Comparison of ENCODE assay signal across 9 cellular contexts in genomic region chr17:50147841-50148225, GRCh38. TPM values are rescaled to one million over a fixed set of nuclear protein-coding genes. Genes with fewer than 3 reads are reported as not detected.
DNase-seq lines count a peak whose midpoint lies in the region; ATAC-seq, FAIRE-seq and TF ChIP-seq lines count a peak whose summit lies in the region.
"Had no signal": no experiment of that assay in that cellular context is flagged by ENCODE, and none has a peak within 500 bp of the region (broad histone marks: within the 10 kb centered on the region; RNA-seq: fewer than 3 reads in every experiment).

No MANE protein-coding gene starts in this region.

- BruUV-seq in K562 (replicated peaks; lab: Mats Ljungman, UMichigan) = no TSS peak

- peak overlapping the region; percentile 92 for H3K27ac Mint-ChIP-seq in activated T-cell treated with anti-CD3 and anti-CD28 coated beads, Interleukin-2, amount 50 U/mL, for 24 hours
- H3K27ac Mint-ChIP-seq in type B pancreatic cell = peak overlapping the region; percentile 59

- no peaks in the 10 kb centered on the region for H3K9me3 ChIP-seq in K562 (replicated peaks; ENCODE audit: control insufficient read depth, insufficient read depth, low read depth, low read length)

- TF ChIP-seq CTCF in K562 (IDR thresholded peaks at IDR 0.05 in 2 of 3, conservative IDR thresholded peaks at IDR 0.05 in 1 of 3; ENCODE audit: insufficient read depth in 2 of 3, low read depth in 1 of 3, low read length in 3 of 3) (no peak), lower leg skin (IDR thresholded peaks at IDR 0.05) (no peak), type B pancreatic cell (conservative IDR thresholded peaks at IDR 0.05) (no peak)

- WGBS in K562 (ENCODE audit: insufficient coverage, low coverage, missing lambda C conversion rate) = 9% methylated on average over 5 of the region's 5 CpGs
- WGBS in lower leg skin, 2 donors = 2 to 5% methylated on average over 5 of the region's 5 CpGs

- peak overlapping the region; percentile 83; the same call in 1 of the 3 replicates for H3K27ac ChIP-seq in K562 (ENCODE audit: extremely low read depth, low read depth, low read length)

- H3K4me1 ChIP-seq in K562 (replicated peaks in 1 of 2; ENCODE audit: control insufficient read depth in 2 of 2, insufficient read depth in 2 of 2, low read length in 2 of 2) = peaks cover 28 to 82% of the 10 kb centered on the region in 2 experiments

- H3K27me3 ChIP-seq in K562 (ENCODE audit: control insufficient read depth in 2 of 2, insufficient read depth in 2 of 2, low read length in 2 of 2) = no peaks in the 10 kb centered on the region

- intact Hi-C loops in K562 (cut with micrococcal nuclease) = no loop called here
- intact Hi-C loops in lower leg skin (cut with DNase I; ENCODE audit: low total_unique reads) = no loop called here

- peaks cover 14% of the 10 kb centered on the region for H4K20me1 ChIP-seq in K562 (replicated peaks; ENCODE audit: control insufficient read depth, insufficient read depth, low read length)

- H3K9me3 Mint-ChIP-seq in activated T-cell treated with anti-CD3 and anti-CD28 coated beads, Interleukin-2, amount 50 U/mL, for 24 hours = no peaks in the 10 kb centered on the region
- H3K9me3 Mint-ChIP-seq in type B pancreatic cell = no peaks in the 10 kb centered on the region

- H2AFZ ChIP-seq in K562 (ENCODE audit: low read depth, low read length) = no peak overlapping the region

- peak overlapping the region; percentile 95 for H3K4me3 Mint-ChIP-seq in activated T-cell treated with anti-CD3 and anti-CD28 coated beads, Interleukin-2, amount 50 U/mL, for 24 hours
- H3K4me3 Mint-ChIP-seq in type B pancreatic cell = peak overlapping the region; percentile 88

- no peaks in the 10 kb centered on the region for H3K27me3 Mint-ChIP-seq in activated T-cell treated with anti-CD3 and anti-CD28 coated beads, Interleukin-2, amount 50 U/mL, for 24 hours
- no peaks in the 10 kb centered on the region for H3K27me3 Mint-ChIP-seq in type B pancreatic cell

- peaks cover 65% of the 10 kb centered on the region for H3K4me1 Mint-ChIP-seq in activated T-cell treated with anti-CD3 and anti-CD28 coated beads, Interleukin-2, amount 50 U/mL, for 24 hours (ENCODE audit: low read depth)
- peaks cover 26% of the 10 kb centered on the region for H3K4me1 Mint-ChIP-seq in type B pancreatic cell (ENCODE audit: unreplicated experiment)

- H3K9me1 ChIP-seq in K562 (ENCODE audit: control insufficient read depth, insufficient read depth, low read length) = peaks cover 16% of the 10 kb centered on the region

- no peak for TF ChIP-seq RAD21 in K562 (CRISPR knock-in tag; conservative IDR thresholded peaks at IDR 0.05 in 1 of 2, IDR thresholded peaks at IDR 0.05 in 1 of 2)

- peaks cover 86% of the 10 kb centered on the region for H3K79me2 ChIP-seq in K562 (ENCODE audit: control insufficient read depth, insufficient read depth, low read length)

- in situ Hi-C loops in K562 (cut with MboI) = no loop called here

- no peak for DNase-seq in activated T-cell treated with anti-CD3 and anti-CD28 coated beads, Interleukin-2, amount 50 U/mL, for 24 hours
- DNase-seq in activated T-cell treated with anti-CD3 and anti-CD28 coated beads for 4 hours (no peak), K562 (ENCODE audit: extremely low read depth in 1 of 4, low spot score in 3 of 4) (no peak), lower leg skin (ENCODE audit: low spot score in 2 of 2) (no peak), type B pancreatic cell (ENCODE audit: extremely low spot score, unreplicated experiment) (no peak), amniotic stem cell (lab: John Stamatoyannopoulos, UW) (no peak)

- H3K4me2 ChIP-seq in K562 (ENCODE audit: insufficient read depth, low read length) = peak overlapping the region; percentile 80

- POLR2A ChIA-PET in K562 (lab: Yijun Ruan, JAX) = interaction anchor here (0.9 kb wide), 1 partner anchor 135 kb away, joined by 3 read pairs; no protein-coding TSS in a partner anchor

- peak overlapping the region; percentile 67 to 97; a peak in 3 of 4 replicates for H3K9ac ChIP-seq in K562 (ENCODE audit: insufficient read depth in 1 of 2, low read depth in 2 of 2, low read length in 2 of 2)

- ATAC-seq in K562 (no peak), esophagus mucosa (no peak), HG02938 (IDR thresholded peaks at IDR 0.05; ENCODE audit: unreplicated experiment) (no peak)

- TF ChIP-seq EP300 in K562 (IDR thresholded peaks at IDR 0.05; ENCODE audit: low read length) = no peak

- TF ChIP-seq POLR2A in K562 (conservative IDR thresholded peaks at IDR 0.05) (no peak), lower leg skin (IDR thresholded peaks at IDR 0.05) (no peak)

- H3K4me3 ChIP-seq in K562 (peak overlapping the region; percentile 67), lower leg skin (ENCODE audit: low read depth, poor library complexity, severe bottlenecking) (peak overlapping the region; percentile 77)

- H3K36me3 Mint-ChIP-seq in activated T-cell treated with anti-CD3 and anti-CD28 coated beads, Interleukin-2, amount 50 U/mL, for 24 hours (ENCODE audit: low read depth) = peaks cover 59% of the 10 kb centered on the region
- H3K36me3 Mint-ChIP-seq in type B pancreatic cell = peaks cover 9% of the 10 kb centered on the region

- CTCF ChIA-PET in K562 (lab: Yijun Ruan, JAX; ENCODE audit: low intra/inter-chr PET ratio) = no interaction called here

- peaks cover 53% of the 10 kb centered on the region for H3K36me3 ChIP-seq in K562 (ENCODE audit: control insufficient read depth, insufficient read depth, low read length)

- no peak for FAIRE-seq in K562 (lab: Jason Lieb, UNC)

RNA-seq across cellular contexts. Expression of gene PPP1R9B, which starts 2.6 kb away (rescaled TPM):
- total RNA-seq in K562 (2011; cell fraction: chromatin; rRNA removed; ENCODE audit: low replicate concordance) = 29.7 and 49.5 TPM in 2 replicates
- total RNA-seq in K562 (2011; cell fraction: nucleolus; rRNA removed) = 27.6 and 29.7 TPM in 2 replicates
- 29.0 and 30.6 TPM in 2 replicates for total RNA-seq in K562 (2011; cell fraction: nucleoplasm; rRNA removed)
- 45.5 and 52.9 TPM in 2 replicates for total RNA-seq in K562 (2014; rRNA removed)
- 9.9 and 14.5 TPM in 2 replicates for total RNA-seq in K562 (2014; rRNA removed; fragmentation: Illumina TruSeq; extraction: Trizol)
- total RNA-seq in K562 (2015; rRNA removed; fragmentation: Illumina TruSeq; extraction: Trizol) = 28.6 and 29.0 TPM in 2 replicates
- total RNA-seq in K562 (2021) = 56.6 and 63.5 TPM in 2 replicates
- 11.6 and 12.7 TPM in 2 replicates for polyA plus RNA-seq in K562 (2011; rRNA removed)
- polyA plus RNA-seq in K562 (2011; cell fraction: cytosol; rRNA removed) = 11.9 and 15.6 TPM in 2 replicates
- 50.9 and 52.5 TPM in 2 replicates for polyA plus RNA-seq in K562 (2011; cell fraction: nucleus; rRNA removed)
- 27.4 and 32.9 TPM in 2 replicates for polyA plus RNA-seq in K562 (2012)
- 24.7 and 25.5 TPM in 2 replicates for polyA plus RNA-seq in K562 (2014; fragmentation: Illumina TruSeq; extraction: Trizol)
- under 1 TPM; 0.10 to 0.13 TPM for polyA plus RNA-seq in K562 (2014; fragmentation: Nextera tagmentation; extraction: Ambion mirVana)
- polyA plus RNA-seq in K562 (2014; rRNA removed) = 34.2 and 35.7 TPM in 2 replicates
- polyA minus RNA-seq in K562 (2011; rRNA and poly(A)+ RNA removed) = 18.9 and 21.8 TPM in 2 replicates
- polyA minus RNA-seq in K562 (2011; cell fraction: cytosol; rRNA and poly(A)+ RNA removed) = 17.7 and 18.7 TPM in 2 replicates
- 12.4 and 25.9 TPM in 2 replicates for polyA minus RNA-seq in K562 (2011; cell fraction: nucleus; rRNA and poly(A)+ RNA removed)
- 10 to 100 TPM; 20.7 to 31.9 (median 29.5) TPM for total RNA-seq in lower leg skin
- total RNA-seq in type B pancreatic cell (ENCODE audit: low replicate concordance) = 45.6 and 51.5 TPM in 2 replicates
- total RNA-seq in esophagus mucosa = 26.3 TPM

RNA-seq across cellular contexts. Expression of gene SAMD14, which starts 17.9 kb away (rescaled TPM):
- 0.18 and 1.0 TPM in 2 replicates for total RNA-seq in K562 (2011; cell fraction: chromatin; rRNA removed; ENCODE audit: low replicate concordance)
- total RNA-seq in K562 (2011; cell fraction: nucleolus; rRNA removed) = 0.50 TPM in 1 of 2 replicates, not detected in the other
- not detected in 2 replicates for total RNA-seq in K562 (2011; cell fraction: nucleoplasm; rRNA removed)
- not detected in 2 replicates for total RNA-seq in K562 (2014; rRNA removed)
- total RNA-seq in K562 (2014; rRNA removed; fragmentation: Illumina TruSeq; extraction: Trizol) = not detected in 2 replicates
- total RNA-seq in K562 (2015; rRNA removed; fragmentation: Illumina TruSeq; extraction: Trizol) = not detected in 2 replicates
- 0.07 TPM in 1 of 2 replicates, not detected in the other for total RNA-seq in K562 (2021)
- polyA plus RNA-seq in K562 (2011; rRNA removed) = 0.14 TPM in 1 of 2 replicates, not detected in the other
- 0.01 and 0.10 TPM in 2 replicates for polyA plus RNA-seq in K562 (2011; cell fraction: cytosol; rRNA removed)
- polyA plus RNA-seq in K562 (2011; cell fraction: nucleus; rRNA removed) = 0.15 and 0.24 TPM in 2 replicates
- polyA plus RNA-seq in K562 (2012) = 0.07 and 0.22 TPM in 2 replicates
- 0.04 TPM in 1 of 2 replicates, not detected in the other for polyA plus RNA-seq in K562 (2014; fragmentation: Illumina TruSeq; extraction: Trizol)
- polyA plus RNA-seq in K562 (2014; fragmentation: Nextera tagmentation; extraction: Ambion mirVana) = not detected
- 0.11 TPM in 1 of 2 replicates, not detected in the other for polyA plus RNA-seq in K562 (2014; rRNA removed)
- 0.15 TPM in 1 of 2 replicates, not detected in the other for polyA minus RNA-seq in K562 (2011; rRNA and poly(A)+ RNA removed)
- not detected in 2 replicates for polyA minus RNA-seq in K562 (2011; cell fraction: cytosol; rRNA and poly(A)+ RNA removed)
- not detected in 2 replicates for polyA minus RNA-seq in K562 (2011; cell fraction: nucleus; rRNA and poly(A)+ RNA removed)
- total RNA-seq in lower leg skin = under 1 TPM in 1 of 4 donors, not detected in 3; 0.39 TPM
- total RNA-seq in type B pancreatic cell (ENCODE audit: low replicate concordance) = 2.2 and 14.1 TPM in 2 replicates
- 0.16 TPM for total RNA-seq in esophagus mucosa

RNA-seq across cellular contexts. Expression of gene SGCA, which starts 18.0 kb away (rescaled TPM):
- total RNA-seq in K562 (2011; cell fraction: chromatin; rRNA removed; ENCODE audit: low replicate concordance) = not detected in 2 replicates
- total RNA-seq in K562 (2011; cell fraction: nucleolus; rRNA removed) = not detected in 2 replicates
- total RNA-seq in K562 (2011; cell fraction: nucleoplasm; rRNA removed) = not detected in 2 replicates
- total RNA-seq in K562 (2014; rRNA removed) (not detected in 2 replicates), K562 (2014; rRNA removed; fragmentation: Illumina TruSeq; extraction: Trizol) (not detected in 2 replicates), K562 (2015; rRNA removed; fragmentation: Illumina TruSeq; extraction: Trizol) (not detected in 2 replicates), K562 (2021) (not detected in 2 replicates), lower leg skin (1 to 10 TPM; 1.0 to 9.9 (median 5.6) TPM), type B pancreatic cell (ENCODE audit: low replicate concordance) (0.72 TPM in 1 of 2 replicates, not detected in the other), esophagus mucosa (0.64 TPM)
- polyA plus RNA-seq in K562 (2011; rRNA removed) (not detected in 2 replicates), K562 (2014; fragmentation: Illumina TruSeq; extraction: Trizol) (not detected in 2 replicates), K562 (2014; fragmentation: Nextera tagmentation; extraction: Ambion mirVana) (not detected), K562 (2014; rRNA removed) (not detected in 2 replicates)
- polyA plus RNA-seq in K562 (2011; cell fraction: cytosol; rRNA removed) = not detected in 2 replicates
- not detected in 2 replicates for polyA plus RNA-seq in K562 (2011; cell fraction: nucleus; rRNA removed)
- polyA plus RNA-seq in K562 (2012) = not detected in 2 replicates
- polyA minus RNA-seq in K562 (2011; rRNA and poly(A)+ RNA removed) = not detected in 2 replicates
- polyA minus RNA-seq in K562 (2011; cell fraction: cytosol; rRNA and poly(A)+ RNA removed) = not detected in 2 replicates
- polyA minus RNA-seq in K562 (2011; cell fraction: nucleus; rRNA and poly(A)+ RNA removed) = not detected in 2 replicates
- total RNA-seq: dermis microvascular lymphatic vessel endothelial cell had no signal

RNA-seq across cellular contexts. Expression of gene PDK2, which starts 52.7 kb away (rescaled TPM):
- 1.4 and 4.1 TPM in 2 replicates for total RNA-seq in K562 (2011; cell fraction: chromatin; rRNA removed; ENCODE audit: low replicate concordance)
- 1.1 and 3.0 TPM in 2 replicates for total RNA-seq in K562 (2011; cell fraction: nucleolus; rRNA removed)
- 0.37 and 0.53 TPM in 2 replicates for total RNA-seq in K562 (2011; cell fraction: nucleoplasm; rRNA removed)
- total RNA-seq in K562 (2014; rRNA removed) (1.00 and 1.5 TPM in 2 replicates), K562 (2014; rRNA removed; fragmentation: Illumina TruSeq; extraction: Trizol) (0.38 and 0.87 TPM in 2 replicates), K562 (2015; rRNA removed; fragmentation: Illumina TruSeq; extraction: Trizol) (1.2 and 1.4 TPM in 2 replicates), K562 (2021) (1.9 and 2.5 TPM in 2 replicates), lower leg skin (10 to 100 TPM; 35.6 to 86.6 (median 57.0) TPM), type B pancreatic cell (ENCODE audit: low replicate concordance) (29.9 and 44.9 TPM in 2 replicates), esophagus mucosa (13.6 TPM)
- polyA plus RNA-seq in K562 (2011; rRNA removed) (1.8 and 5.3 TPM in 2 replicates), K562 (2014; fragmentation: Illumina TruSeq; extraction: Trizol) (2.0 and 2.7 TPM in 2 replicates), K562 (2014; fragmentation: Nextera tagmentation; extraction: Ambion mirVana) (under 1 TPM; 0.03 to 0.08 TPM), K562 (2014; rRNA removed) (1.5 and 2.6 TPM in 2 replicates)
- polyA plus RNA-seq in K562 (2011; cell fraction: cytosol; rRNA removed) = 3.7 and 10.5 TPM in 2 replicates
- polyA plus RNA-seq in K562 (2011; cell fraction: nucleus; rRNA removed) = 4.9 and 5.8 TPM in 2 replicates
- 2.6 and 5.2 TPM in 2 replicates for polyA plus RNA-seq in K562 (2012)
- polyA minus RNA-seq in K562 (2011; rRNA and poly(A)+ RNA removed) = 3.0 and 4.2 TPM in 2 replicates
- 3.3 and 9.3 TPM in 2 replicates for polyA minus RNA-seq in K562 (2011; cell fraction: cytosol; rRNA and poly(A)+ RNA removed)
- 1.6 and 1.8 TPM in 2 replicates for polyA minus RNA-seq in K562 (2011; cell fraction: nucleus; rRNA and poly(A)+ RNA removed)

RNA-seq across cellular contexts. Expression of gene COL1A1, which starts 53.6 kb away (rescaled TPM):
- total RNA-seq in K562 (2011; cell fraction: chromatin; rRNA removed; ENCODE audit: low replicate concordance) = 3.2 and 16.9 TPM in 2 replicates
- total RNA-seq in K562 (2011; cell fraction: nucleolus; rRNA removed) = 5.7 and 9.0 TPM in 2 replicates
- total RNA-seq in K562 (2011; cell fraction: nucleoplasm; rRNA removed) = 3.7 and 4.2 TPM in 2 replicates
- total RNA-seq in K562 (2014; rRNA removed) (0.86 and 0.91 TPM in 2 replicates), K562 (2014; rRNA removed; fragmentation: Illumina TruSeq; extraction: Trizol) (0.15 TPM in 1 of 2 replicates, not detected in the other), K562 (2015; rRNA removed; fragmentation: Illumina TruSeq; extraction: Trizol) (0.08 and 0.18 TPM in 2 replicates), K562 (2021) (2.8 and 3.4 TPM in 2 replicates), lower leg skin (10 to 100 TPM; 15.0 to 90.5 (median 25.8) TPM), type B pancreatic cell (ENCODE audit: low replicate concordance) (31.0 and 201 TPM in 2 replicates), esophagus mucosa (42.7 TPM)
- polyA plus RNA-seq in K562 (2011; rRNA removed) (0.11 and 0.20 TPM in 2 replicates), K562 (2014; fragmentation: Illumina TruSeq; extraction: Trizol) (0.64 and 0.91 TPM in 2 replicates), K562 (2014; fragmentation: Nextera tagmentation; extraction: Ambion mirVana) (under 1 TPM; 0.04 to 0.06 TPM), K562 (2014; rRNA removed) (0.86 and 0.95 TPM in 2 replicates)
- polyA plus RNA-seq in K562 (2011; cell fraction: cytosol; rRNA removed) = 0.16 and 0.27 TPM in 2 replicates
- polyA plus RNA-seq in K562 (2011; cell fraction: nucleus; rRNA removed) = 2.0 and 4.9 TPM in 2 replicates
- 1.1 and 1.7 TPM in 2 replicates for polyA plus RNA-seq in K562 (2012)
- polyA minus RNA-seq in K562 (2011; rRNA and poly(A)+ RNA removed) = 0.25 and 1.1 TPM in 2 replicates
- polyA minus RNA-seq in K562 (2011; cell fraction: cytosol; rRNA and poly(A)+ RNA removed) = 2.0 and 3.3 TPM in 2 replicates
- 2.3 and 3.1 TPM in 2 replicates for polyA minus RNA-seq in K562 (2011; cell fraction: nucleus; rRNA and poly(A)+ RNA removed)
